Comparison of ENCODE assay signal across 17 cellular contexts in genomic region chr21:29351691-29352090, GRCh38. TPM values are rescaled to one million over a fixed set of nuclear protein-coding genes. Genes with fewer than 3 reads are reported as not detected.
DNase-seq lines count a peak whose midpoint lies in the region; ATAC-seq and TF ChIP-seq lines count a peak whose summit lies in the region.
"Had no signal": no experiment of that assay in that cellular context is flagged by ENCODE, and none has a peak within 500 bp of the region (broad histone marks: within the 10 kb centered on the region; RNA-seq: fewer than 3 reads in every experiment).

No MANE protein-coding gene starts in this region.

- H3K36me3 ChIP-seq in left ventricle myocardium inferior = peaks cover 16% of the 10 kb centered on the region
- H3K36me3 ChIP-seq in upper lobe of left lung = peaks cover 0 to 10% (median 0%) of the 10 kb centered on the region in 4 donors

- no peak for TF ChIP-seq POLR2A in upper lobe of left lung (IDR thresholded peaks at IDR 0.05)

- H3K4me1 ChIP-seq in left ventricle myocardium inferior (peaks cover 27% of the 10 kb centered on the region), upper lobe of left lung (peaks cover 23 to 54% (median 42%) of the 10 kb centered on the region in 4 donors)

- H3K4me3 ChIP-seq in left ventricle myocardium inferior (no peak overlapping the region), upper lobe of left lung (no peak overlapping the region)
- H3K4me3 ChIP-seq: skin epidermis had no signal

- TF ChIP-seq CTCF in left ventricle myocardium inferior (IDR thresholded peaks at IDR 0.05; ENCODE audit: borderline replicate concordance) (no peak), upper lobe of left lung (IDR thresholded peaks at IDR 0.05) (no peak)

- intact Hi-C loops in Right ventricle myocardium superior (cut with DNase I) = no loop called here
- intact Hi-C loops in left ventricle myocardium inferior (cut with micrococcal nuclease) = no loop called here

- ATAC-seq in Right ventricle myocardium superior (ENCODE audit: poor library complexity) (peak; percentile 68), upper lobe of left lung (ENCODE audit: low FRiP score in 2 of 2) (peak; percentile 49 to 75), GM19351 (IDR thresholded peaks at IDR 0.05; ENCODE audit: unreplicated experiment) (no peak), HG03196 (IDR thresholded peaks at IDR 0.05; ENCODE audit: unreplicated experiment) (no peak)
- ATAC-seq: stimulated activated naive CD8-positive, alpha-beta T cell treated with anti-CD3 and anti-CD28 coated beads, Interleukin-15, amount 100 ng/mL, for 72 hours had no signal

- DNase-seq in Right ventricle myocardium superior (no peak), left ventricle myocardium inferior (no peak), astrocyte of the hippocampus (ENCODE audit: low read depth, low spot score) (peak; percentile 85), islet precursor cell (peak; percentile 73), upper lobe of left lung (no peak), NCI-H345 (lab: John Stamatoyannopoulos, UW) (no peak)
- DNase-seq: activated CD4-positive, alpha-beta T cell treated with anti-CD3 and anti-CD28 coated beads for 1 hour; activated naive CD4-positive, alpha-beta T cell treated with anti-CD3 and anti-CD28 coated beads, Interleukin-2, amount 50 U/mL, for 16 hours; KG1; NCI-H1436 treated with DMSO at 0.1 percent for 48 hours; NCI-H510A; stimulated activated naive CD8-positive, alpha-beta T cell treated with anti-CD3 and anti-CD28 coated beads, Interleukin-15, amount 100 ng/mL, for 72 hours had no signal

- H3K27me3 ChIP-seq in left ventricle myocardium inferior (ENCODE audit: low read depth) (no peaks in the 10 kb centered on the region), upper lobe of left lung (no peaks in the 10 kb centered on the region)
- H3K27me3 ChIP-seq: neutrophil had no signal

- TF ChIP-seq EP300 in upper lobe of left lung (IDR thresholded peaks at IDR 0.05) = peak in 2 of 4 donors; percentile 49 to 85

- H3K27ac ChIP-seq in left ventricle myocardium inferior (replicated peaks) (no peak overlapping the region), upper lobe of left lung (peak overlapping the region in 1 of 4 donors; percentile 49)
- H3K27ac ChIP-seq: epithelial cell of prostate, neutrophil, skin epidermis had no signal

- peaks cover 9% of the 10 kb centered on the region for H3K9me3 ChIP-seq in left ventricle myocardium inferior (replicated peaks)
- no peaks in the 10 kb centered on the region for H3K9me3 ChIP-seq in upper lobe of left lung
- H3K9me3 ChIP-seq: neutrophil had no signal

RNA-seq across cellular contexts. Expression of gene BACH1, which starts 53.0 kb away (rescaled TPM):
- total RNA-seq in Right ventricle myocardium superior = 34.2 TPM
- total RNA-seq in left ventricle myocardium inferior = 38.3 TPM
- 100 to 1,000 TPM in 2 of 6 donors, 10 to 100 TPM in 4; 41.6 to 119 (median 78.9) TPM for total RNA-seq in upper lobe of left lung

Comparison
In these comparisons a context has a peak if more than half of its experiments do, and no peak if none do; other contexts are left out.
1. ATAC-seq: peak in Right ventricle myocardium superior (single experiment) and upper lobe of left lung (2 of 2); none in GM19351 (single experiment) and HG03196 (single experiment).
2. DNase-seq: peak in astrocyte of the hippocampus (single experiment) and islet precursor cell (single experiment); none in Right ventricle myocardium superior (single experiment), left ventricle myocardium inferior (single experiment), upper lobe of left lung (0 of 2) and NCI-H345 (single experiment).